9 cellular contexts compared by ENCODE assay signal in the genomic region with DNA sequence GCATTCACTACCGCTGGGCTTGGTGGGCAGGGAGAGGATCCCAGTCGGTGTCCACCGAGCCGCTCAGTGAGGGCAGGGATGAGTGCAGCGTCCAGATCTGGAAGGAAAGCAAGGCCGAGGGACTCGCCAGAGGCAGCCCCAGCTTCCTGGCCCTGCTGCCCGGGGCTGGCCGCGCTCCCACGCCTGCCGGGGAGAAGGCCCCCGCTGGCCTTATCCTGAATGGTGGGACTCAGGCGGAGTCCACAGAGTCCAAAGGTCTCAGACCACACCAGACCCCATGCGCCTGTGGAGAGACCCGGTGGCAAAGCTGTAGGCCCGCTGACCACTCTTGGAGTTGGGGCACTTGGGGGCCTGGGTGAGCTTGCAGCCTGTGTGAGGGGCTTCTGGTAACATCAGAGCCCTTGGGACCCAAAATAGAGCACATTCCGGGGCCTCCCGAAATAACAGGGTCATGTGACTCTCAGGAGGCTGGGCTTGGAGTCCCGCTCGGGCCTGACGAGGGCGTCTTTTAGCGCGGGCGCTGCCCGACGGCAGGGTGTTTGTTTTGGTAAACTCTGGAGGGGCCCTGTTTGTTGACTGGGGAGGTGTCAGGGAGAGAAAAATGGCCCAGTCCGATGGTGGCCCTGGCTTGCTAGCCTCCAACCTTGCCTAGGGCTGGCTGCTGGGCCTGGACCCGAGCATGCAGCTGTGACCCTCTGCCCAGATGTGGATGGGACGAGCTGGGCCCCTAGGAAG. TPM values are rescaled to one million over a fixed set of nuclear protein-coding genes. Genes with fewer than 3 reads are reported as not detected.
DNase-seq lines count a peak whose midpoint lies in the region; ATAC-seq and TF ChIP-seq lines count a peak whose summit lies in the region.
"Had no signal": no experiment of that assay in that cellular context is flagged by ENCODE, and none has a peak within 500 bp of the region (broad histone marks: within the 10 kb centered on the region; RNA-seq: fewer than 3 reads in every experiment).

No MANE protein-coding gene starts in this region.

- H3K4me1 ChIP-seq in ascending aorta: peaks cover 21 to 73% of the 10 kb centered on the region in 2 donors

- H3K9me3 ChIP-seq in ascending aorta: no peaks in the 10 kb centered on the region

- intact Hi-C loops in ascending aorta (cut with DNase I) (loop anchor here (1.0 to 5.0 kb wide), 7 partner anchors 29 to 1763 kb away; a partner anchor contains a TSS), left cardiac atrium (cut with DNase I) (loop anchor here in 1 of 2 donors (5.0 to 10.0 kb wide), 3 partner anchors 103 to 157 kb away; no protein-coding TSS in a partner anchor), sciatic nerve (cut with DNase I) (loop anchor here (10.0 kb wide), 2 partner anchors 106 to 154 kb away; no protein-coding TSS in a partner anchor)

- peak overlapping the region; percentile 85 to 91 for H3K4me3 ChIP-seq in ascending aorta

- peak in 1 of 3 experiments; percentile 34 for TF ChIP-seq CTCF in ascending aorta (IDR thresholded peaks at IDR 0.05)

- H3K27me3 ChIP-seq in ascending aorta: no peaks in the 10 kb centered on the region

- DNase-seq in EH (ENCODE audit: low read depth) (peak; percentile 42), ascending aorta (ENCODE audit: low spot score in 2 of 2) (peak in 1 of 2 donors; percentile 83), left cardiac atrium (peak; percentile 67), sciatic nerve (ENCODE audit: low spot score) (no peak), NCI-H1694 (lab: John Stamatoyannopoulos, UW) (no peak), SKM-1 (lab: John Stamatoyannopoulos, UW; ENCODE audit: unreplicated experiment) (no peak)
- no peak for DNase-seq in effector CD4-positive, alpha-beta T cell
- DNase-seq: activated naive CD4-positive, alpha-beta T cell treated with anti-CD3 and anti-CD28 coated beads, Interleukin-2, amount 10 ng/mL, durations not matched to agents 7 days and 5 days had no signal

- H3K36me3 ChIP-seq in ascending aorta: no peaks in the 10 kb centered on the region

- H3K27ac ChIP-seq in ascending aorta: peak overlapping the region; percentile 90 to 91

- ATAC-seq in left cardiac atrium (peak; percentile 10 to 25), sciatic nerve (peak; percentile 56), HG02973 (IDR thresholded peaks at IDR 0.05; ENCODE audit: unreplicated experiment) (no peak)

RNA-seq across cellular contexts. Expression of a gene that starts 2.8 kb away (rescaled TPM):
- total RNA-seq in ascending aorta: 64.1 TPM
- 10 to 100 TPM; 41.6 to 67.7 TPM for total RNA-seq in left cardiac atrium
- total RNA-seq in sciatic nerve: 78.1 TPM

Comparison
In these comparisons a context has a peak if more than half of its experiments do, and no peak if none do; other contexts are left out.
1. DNase-seq: peak in EH (single experiment) and left cardiac atrium (single experiment); none in sciatic nerve (single experiment), NCI-H1694 (single experiment), effector CD4-positive, alpha-beta T cell (single experiment) and SKM-1 (single experiment).